In genomic region chr20:62776692-62777527, GRCh38 we compare ENCODE assay signal across 1 cellular context.
TF ChIP-seq lines count a peak whose summit lies in the region.

No MANE protein-coding gene starts in this region.

TF ChIP-seq in K562, 482 proteins besides CTCF, POLR2A, EP300 and RAD21 (continued from another document and continues in another):
- TF ChIP-seq PYGO2 (tag; IDR thresholded peaks at IDR 0.05) = no peak
- no peak for TF ChIP-seq SAP30 (IDR thresholded peaks at IDR 0.05; ENCODE audit: borderline replicate concordance, insufficient read depth, low read depth, low read length, poor library complexity, severe bottlenecking)
- peak; percentile 25; the same call in 1 of the 2 replicates for TF ChIP-seq NCOA1 (IDR thresholded peaks at IDR 0.05; ENCODE audit: low read depth)
- TF ChIP-seq, protein P1, sequence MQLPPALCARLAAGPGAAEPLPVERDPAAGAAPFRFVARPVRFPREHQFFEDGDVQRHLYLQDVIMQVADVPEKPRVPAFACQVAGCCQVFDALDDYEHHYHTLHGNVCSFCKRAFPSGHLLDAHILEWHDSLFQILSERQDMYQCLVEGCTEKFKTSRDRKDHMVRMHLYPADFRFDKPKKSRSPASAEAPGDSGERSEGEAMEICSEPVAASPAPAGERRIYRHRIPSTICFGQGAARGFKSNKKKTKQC (CRISPR knock-in tag; IDR thresholded peaks at IDR 0.05) = no peak
- no peak for TF ChIP-seq ESRRB (CRISPR knock-in tag; IDR thresholded peaks at IDR 0.05; ENCODE audit: borderline replicate concordance)
- TF ChIP-seq BDP1 (IDR thresholded peaks at IDR 0.05; ENCODE audit: insufficient read depth, insufficient read length) = no peak
- no peak for TF ChIP-seq CBX3 (IDR thresholded peaks at IDR 0.05; ENCODE audit: borderline replicate concordance in 1 of 2, low read length in 2 of 2)
- no peak for TF ChIP-seq ZNF212 (CRISPR knock-in tag; IDR thresholded peaks at IDR 0.05)
- TF ChIP-seq SPI1 (IDR thresholded peaks at IDR 0.05; ENCODE audit: borderline replicate concordance, low read depth, low read length) = 0 out of 2 replicates have a peak, but pooled peaks have one; percentile 4
- no peak for TF ChIP-seq ZBTB9 (CRISPR knock-in tag; IDR thresholded peaks at IDR 0.05)
- peak; percentile 77 for TF ChIP-seq E2F8 (IDR thresholded peaks at IDR 0.05; ENCODE audit: low read depth, partially characterized antibody)
- TF ChIP-seq, protein P2, sequence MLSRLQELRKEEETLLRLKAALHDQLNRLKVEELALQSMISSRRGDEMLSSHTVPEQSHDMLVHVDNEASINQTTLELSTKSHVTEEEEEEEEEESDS (CRISPR knock-in tag; IDR thresholded peaks at IDR 0.05) = no peak
- no peak for TF ChIP-seq ETS2 (tag; IDR thresholded peaks at IDR 0.05; ENCODE audit: borderline replicate concordance, poor library complexity, severe bottlenecking)
- no peak for TF ChIP-seq MTF1 (CRISPR knock-in tag; IDR thresholded peaks at IDR 0.05; ENCODE audit: borderline replicate concordance)
- no peak for TF ChIP-seq ZNF184 (CRISPR knock-in tag; IDR thresholded peaks at IDR 0.05)
- TF ChIP-seq FOS (IDR thresholded peaks at IDR 0.05; ENCODE audit: extremely low read depth, insufficient read length) = no peak
- no peak for TF ChIP-seq ZNF23 (CRISPR knock-in tag; IDR thresholded peaks at IDR 0.05)
- TF ChIP-seq, protein P3, sequence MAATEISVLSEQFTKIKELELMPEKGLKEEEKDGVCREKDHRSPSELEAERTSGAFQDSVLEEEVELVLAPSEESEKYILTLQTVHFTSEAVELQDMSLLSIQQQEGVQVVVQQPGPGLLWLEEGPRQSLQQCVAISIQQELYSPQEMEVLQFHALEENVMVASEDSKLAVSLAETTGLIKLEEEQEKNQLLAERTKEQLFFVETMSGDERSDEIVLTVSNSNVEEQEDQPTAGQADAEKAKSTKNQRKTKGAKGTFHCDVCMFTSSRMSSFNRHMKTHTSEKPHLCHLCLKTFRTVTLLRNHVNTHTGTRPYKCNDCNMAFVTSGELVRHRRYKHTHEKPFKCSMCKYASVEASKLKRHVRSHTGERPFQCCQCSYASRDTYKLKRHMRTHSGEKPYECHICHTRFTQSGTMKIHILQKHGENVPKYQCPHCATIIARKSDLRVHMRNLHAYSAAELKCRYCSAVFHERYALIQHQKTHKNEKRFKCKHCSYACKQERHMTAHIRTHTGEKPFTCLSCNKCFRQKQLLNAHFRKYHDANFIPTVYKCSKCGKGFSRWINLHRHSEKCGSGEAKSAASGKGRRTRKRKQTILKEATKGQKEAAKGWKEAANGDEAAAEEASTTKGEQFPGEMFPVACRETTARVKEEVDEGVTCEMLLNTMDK (IDR thresholded peaks at IDR 0.05; ENCODE audit: borderline replicate concordance, insufficient read depth, low read depth, low read length, poor library complexity, severe bottlenecking) = no peak
- TF ChIP-seq PRPF4 (IDR thresholded peaks at IDR 0.05; ENCODE audit: insufficient read depth, low read depth, low read length, poor library complexity, severe bottlenecking) = no peak
- TF ChIP-seq TBP (optimal IDR thresholded peaks at IDR 0.05; ENCODE audit: low read depth, low read length) = peak; percentile 42
- no peak for TF ChIP-seq SREBF1 (IDR thresholded peaks at IDR 0.05; ENCODE audit: borderline replicate concordance, low read depth, low read length)
- TF ChIP-seq XRCC4 (IDR thresholded peaks at IDR 0.05; ENCODE audit: extremely low read depth, insufficient read depth, insufficient read length) = no peak
- TF ChIP-seq, protein P4, sequence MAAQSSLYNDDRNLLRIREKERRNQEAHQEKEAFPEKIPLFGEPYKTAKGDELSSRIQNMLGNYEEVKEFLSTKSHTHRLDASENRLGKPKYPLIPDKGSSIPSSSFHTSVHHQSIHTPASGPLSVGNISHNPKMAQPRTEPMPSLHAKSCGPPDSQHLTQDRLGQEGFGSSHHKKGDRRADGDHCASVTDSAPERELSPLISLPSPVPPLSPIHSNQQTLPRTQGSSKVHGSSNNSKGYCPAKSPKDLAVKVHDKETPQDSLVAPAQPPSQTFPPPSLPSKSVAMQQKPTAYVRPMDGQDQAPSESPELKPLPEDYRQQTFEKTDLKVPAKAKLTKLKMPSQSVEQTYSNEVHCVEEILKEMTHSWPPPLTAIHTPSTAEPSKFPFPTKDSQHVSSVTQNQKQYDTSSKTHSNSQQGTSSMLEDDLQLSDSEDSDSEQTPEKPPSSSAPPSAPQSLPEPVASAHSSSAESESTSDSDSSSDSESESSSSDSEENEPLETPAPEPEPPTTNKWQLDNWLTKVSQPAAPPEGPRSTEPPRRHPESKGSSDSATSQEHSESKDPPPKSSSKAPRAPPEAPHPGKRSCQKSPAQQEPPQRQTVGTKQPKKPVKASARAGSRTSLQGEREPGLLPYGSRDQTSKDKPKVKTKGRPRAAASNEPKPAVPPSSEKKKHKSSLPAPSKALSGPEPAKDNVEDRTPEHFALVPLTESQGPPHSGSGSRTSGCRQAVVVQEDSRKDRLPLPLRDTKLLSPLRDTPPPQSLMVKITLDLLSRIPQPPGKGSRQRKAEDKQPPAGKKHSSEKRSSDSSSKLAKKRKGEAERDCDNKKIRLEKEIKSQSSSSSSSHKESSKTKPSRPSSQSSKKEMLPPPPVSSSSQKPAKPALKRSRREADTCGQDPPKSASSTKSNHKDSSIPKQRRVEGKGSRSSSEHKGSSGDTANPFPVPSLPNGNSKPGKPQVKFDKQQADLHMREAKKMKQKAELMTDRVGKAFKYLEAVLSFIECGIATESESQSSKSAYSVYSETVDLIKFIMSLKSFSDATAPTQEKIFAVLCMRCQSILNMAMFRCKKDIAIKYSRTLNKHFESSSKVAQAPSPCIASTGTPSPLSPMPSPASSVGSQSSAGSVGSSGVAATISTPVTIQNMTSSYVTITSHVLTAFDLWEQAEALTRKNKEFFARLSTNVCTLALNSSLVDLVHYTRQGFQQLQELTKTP (IDR thresholded peaks at IDR 0.05; ENCODE audit: low read depth in 1 of 2, partially characterized antibody in 2 of 2) = peak in 1 of 2 experiments; percentile 53
- TF ChIP-seq, protein P5, sequence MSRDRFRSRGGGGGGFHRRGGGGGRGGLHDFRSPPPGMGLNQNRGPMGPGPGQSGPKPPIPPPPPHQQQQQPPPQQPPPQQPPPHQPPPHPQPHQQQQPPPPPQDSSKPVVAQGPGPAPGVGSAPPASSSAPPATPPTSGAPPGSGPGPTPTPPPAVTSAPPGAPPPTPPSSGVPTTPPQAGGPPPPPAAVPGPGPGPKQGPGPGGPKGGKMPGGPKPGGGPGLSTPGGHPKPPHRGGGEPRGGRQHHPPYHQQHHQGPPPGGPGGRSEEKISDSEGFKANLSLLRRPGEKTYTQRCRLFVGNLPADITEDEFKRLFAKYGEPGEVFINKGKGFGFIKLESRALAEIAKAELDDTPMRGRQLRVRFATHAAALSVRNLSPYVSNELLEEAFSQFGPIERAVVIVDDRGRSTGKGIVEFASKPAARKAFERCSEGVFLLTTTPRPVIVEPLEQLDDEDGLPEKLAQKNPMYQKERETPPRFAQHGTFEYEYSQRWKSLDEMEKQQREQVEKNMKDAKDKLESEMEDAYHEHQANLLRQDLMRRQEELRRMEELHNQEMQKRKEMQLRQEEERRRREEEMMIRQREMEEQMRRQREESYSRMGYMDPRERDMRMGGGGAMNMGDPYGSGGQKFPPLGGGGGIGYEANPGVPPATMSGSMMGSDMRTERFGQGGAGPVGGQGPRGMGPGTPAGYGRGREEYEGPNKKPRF (IDR thresholded peaks at IDR 0.05; ENCODE audit: low read depth, low read length) = no peak
- TF ChIP-seq POLR2AphosphoS2 (IDR thresholded peaks at IDR 0.05; ENCODE audit: low read length) = no peak
- peak; percentile 88; the same call in 1 of the 2 replicates for TF ChIP-seq LARP7 (IDR thresholded peaks at IDR 0.05)
- no peak for TF ChIP-seq NCOA2 (IDR thresholded peaks at IDR 0.05; ENCODE audit: partially characterized antibody in 2 of 2)
- no peak for TF ChIP-seq SMC3 (conservative IDR thresholded peaks at IDR 0.05; ENCODE audit: insufficient read depth, low read depth, low read length)
- TF ChIP-seq HDAC3 (IDR thresholded peaks at IDR 0.05; ENCODE audit: borderline replicate concordance, partially characterized antibody) = no peak
- TF ChIP-seq PKNOX1 (IDR thresholded peaks at IDR 0.05) = peak; percentile 20; the same call in 1 of the 2 replicates
- TF ChIP-seq RFX7 (CRISPR knock-in tag; IDR thresholded peaks at IDR 0.05) = no peak
- no peak for TF ChIP-seq ZNF644 (tag; IDR thresholded peaks at IDR 0.05; ENCODE audit: low read depth)
- TF ChIP-seq CBX5 (IDR thresholded peaks at IDR 0.05; ENCODE audit: borderline replicate concordance, low read depth) = no peak
- no peak for TF ChIP-seq ZNF217 (CRISPR knock-in tag; IDR thresholded peaks at IDR 0.05)
- TF ChIP-seq HLTF (IDR thresholded peaks at IDR 0.05) = 0 out of 2 replicates have a peak, but pooled peaks have one; percentile 57
- peak; percentile 37 for TF ChIP-seq PRDM10 (IDR thresholded peaks at IDR 0.05; ENCODE audit: partially characterized antibody)
- no peak for TF ChIP-seq ZNF277 (CRISPR knock-in tag; IDR thresholded peaks at IDR 0.05; ENCODE audit: borderline replicate concordance)
- peak in 1 of 2 experiments; percentile 78; a peak in 2 of 4 replicates for TF ChIP-seq TRIM24 (IDR thresholded peaks at IDR 0.05)
- no peak; a peak in 1 of 4 replicates for TF ChIP-seq ARNT (IDR thresholded peaks at IDR 0.05)
